ENCODE assay signal across 16 cellular contexts in genomic region chr1:7964476-7964875, GRCh38. TPM values are rescaled to one million over a fixed set of nuclear protein-coding genes. Genes with fewer than 3 reads are reported as not detected.
DNase-seq lines count a peak whose midpoint lies in the region; ATAC-seq and TF ChIP-seq lines count a peak whose summit lies in the region.
"Had no signal": no experiment of that assay in that cellular context is flagged by ENCODE, and none has a peak within 500 bp of the region (broad histone marks: within the 10 kb centered on the region; RNA-seq: fewer than 3 reads in every experiment).

No MANE protein-coding gene starts in this region.

- H3K4me1 Mint-ChIP-seq in T-helper 17 cell (peaks cover 33% of the 10 kb centered on the region), chondrocyte (ENCODE audit: low read depth) (peaks cover 59% of the 10 kb centered on the region)

- H3K27me3 Mint-ChIP-seq in T-helper 17 cell = no peaks in the 10 kb centered on the region
- no peaks in the 10 kb centered on the region for H3K27me3 Mint-ChIP-seq in chondrocyte (ENCODE audit: low read depth)

- no peak for TF ChIP-seq CTCF in chondrocyte (IDR thresholded peaks at IDR 0.05)

- ATAC-seq in activated naive CD4-positive, alpha-beta T cell treated with anti-CD3 and anti-CD28 coated beads, Interleukin-2, amount 50 U/mL, for 72 hours = no peak
- ATAC-seq in T-helper 17 cell = no peak
- ATAC-seq: left lobe of liver, SK-N-SH treated with all-trans-retinoic acid at 6 μM for 48 hours had no signal

- peaks cover 34 to 43% of the 10 kb centered on the region in 2 donors for H3K36me3 Mint-ChIP-seq in activated naive CD4-positive, alpha-beta T cell treated with anti-CD3 and anti-CD28 coated beads, Interleukin-2, amount 50 U/mL, for 72 hours
- H3K36me3 Mint-ChIP-seq in T-helper 17 cell (ENCODE audit: low read depth) = peaks cover 6% of the 10 kb centered on the region
- peaks cover 23% of the 10 kb centered on the region for H3K36me3 Mint-ChIP-seq in chondrocyte (ENCODE audit: low read depth)

- H3K9me3 ChIP-seq in T-helper 17 cell (ENCODE audit: control insufficient read depth, low read length, poor library complexity, severe bottlenecking) = no peaks in the 10 kb centered on the region
- H3K9me3 ChIP-seq: neutrophil had no signal

- no peaks in the 10 kb centered on the region for H3K9me3 Mint-ChIP-seq in activated naive CD4-positive, alpha-beta T cell treated with anti-CD3 and anti-CD28 coated beads, Interleukin-2, amount 50 U/mL, for 72 hours
- no peaks in the 10 kb centered on the region for H3K9me3 Mint-ChIP-seq in chondrocyte (ENCODE audit: low read depth)
- H3K9me3 Mint-ChIP-seq: endodermal cell had no signal

- H3K4me3 Mint-ChIP-seq in T-helper 17 cell (no peak overlapping the region), chondrocyte (ENCODE audit: unreplicated experiment) (peak overlapping the region; percentile 1)
- H3K4me3 Mint-ChIP-seq: endodermal cell had no signal

- no peak for DNase-seq in activated naive CD4-positive, alpha-beta T cell treated with anti-CD3 and anti-CD28 coated beads, Interleukin-2, amount 50 U/mL, for 72 hours (ENCODE audit: low spot score in 2 of 2)
- DNase-seq in activated naive CD4-positive, alpha-beta T cell (lab: John Stamatoyannopoulos, UW) = no peak
- no peak for DNase-seq in T-helper 17 cell
- no peak for DNase-seq in chondrocyte (ENCODE audit: low spot score)
- no peak for DNase-seq in occipital lobe (lab: John Stamatoyannopoulos, UW)
- no peak for DNase-seq in NCI-H1092 treated with DMSO at 0.1 percent for 48 hours (lab: John Stamatoyannopoulos, UW)
- no peak for DNase-seq in HCEC 1CT
- DNase-seq: activated CD4-positive, alpha-beta T cell treated with anti-CD3 and anti-CD28 coated beads for 48 hours; endodermal cell; NCI-H187; NCI-H345; retina; RPMI8226 had no signal

- peak overlapping the region; percentile 57 to 94 for H3K27ac Mint-ChIP-seq in activated naive CD4-positive, alpha-beta T cell treated with anti-CD3 and anti-CD28 coated beads, Interleukin-2, amount 50 U/mL, for 72 hours
- H3K27ac Mint-ChIP-seq in T-helper 17 cell (peak overlapping the region; percentile 99), chondrocyte (ENCODE audit: unreplicated experiment) (peak overlapping the region; percentile 68)
- H3K27ac Mint-ChIP-seq: endodermal cell had no signal

RNA-seq across cellular contexts. Expression of gene PARK7, which starts 3.0 kb away (rescaled TPM):
- total RNA-seq in activated naive CD4-positive, alpha-beta T cell treated with anti-CD3 and anti-CD28 coated beads, Interleukin-2, amount 50 U/mL, for 72 hours = 100 to 1,000 TPM; 385 to 475 TPM
- total RNA-seq in T-helper 17 cell (100 to 1,000 TPM; 106 to 123 TPM), chondrocyte (250 to 288 TPM (median 254 TPM) in 3 replicates), occipital lobe (112 TPM)

RNA-seq across cellular contexts. Expression of gene TNFRSF9, which starts 23.8 kb away (rescaled TPM):
- total RNA-seq in activated naive CD4-positive, alpha-beta T cell treated with anti-CD3 and anti-CD28 coated beads, Interleukin-2, amount 50 U/mL, for 72 hours = 10 to 100 TPM; 10.8 to 66.8 TPM
- total RNA-seq in T-helper 17 cell = 1 to 10 TPM in 1 of 2 donors, under 1 TPM in 1; 0.50 to 1.1 TPM
- 0.07 TPM in 1 of 3 replicates, not detected in the others for total RNA-seq in chondrocyte
- not detected for total RNA-seq in occipital lobe
- total RNA-seq: endodermal cell had no signal

Comparison
In these comparisons a context has a peak if more than half of its experiments do, and no peak if none do; other contexts are left out.
1. RNA of gene TNFRSF9, which starts 23.8 kb away (total RNA-seq): 10.8 to 66.8 TPM in activated naive CD4-positive, alpha-beta T cell treated with anti-CD3 and anti-CD28 coated beads, Interleukin-2, amount 50 U/mL, for 72 hours; 0.50 to 1.1 TPM in T-helper 17 cell, 0.07 TPM in chondrocyte and not detected in occipital lobe (single experiment); every median in the first group is over 4 times any median in the second.
2. Peak in every context shown above with its lines, with median percentiles within 50 percentile points of each other: H3K27ac Mint-ChIP-seq.